In the genomic region with DNA sequence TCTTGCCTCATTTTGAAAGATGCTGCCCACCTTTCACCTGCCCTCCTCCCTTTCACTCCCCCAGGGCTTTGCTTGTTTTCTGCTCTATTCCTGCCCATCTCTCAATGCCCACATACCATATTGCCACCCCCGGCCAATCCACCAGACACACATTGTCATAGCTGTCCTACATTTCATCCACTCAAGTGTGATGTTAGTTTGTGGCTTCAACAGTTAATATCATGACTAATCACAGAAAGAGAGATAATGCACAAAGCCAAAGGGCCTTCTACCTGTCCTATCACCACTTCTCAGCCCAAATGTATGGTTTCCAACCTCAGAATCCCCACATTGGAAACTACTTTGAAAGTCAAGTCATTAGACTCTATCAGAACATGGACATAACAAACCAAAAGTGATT, we compare ENCODE assay signal across 20 cellular contexts. TPM values are rescaled to one million over a fixed set of nuclear protein-coding genes. Genes with fewer than 3 reads are reported as not detected.
DNase-seq lines count a peak whose midpoint lies in the region; ATAC-seq, FAIRE-seq and TF ChIP-seq lines count a peak whose summit lies in the region.
"Had no signal": no experiment of that assay in that cellular context is flagged by ENCODE, and none has a peak within 500 bp of the region (broad histone marks: within the 10 kb centered on the region; RNA-seq: fewer than 3 reads in every experiment).

No MANE protein-coding gene starts in this region.

- peaks cover 60% of the 10 kb centered on the region for H3K36me3 ChIP-seq in OCI-LY7 (ENCODE audit: insufficient read depth, low read length)

- peaks cover 27% of the 10 kb centered on the region; the same call in 1 of the 2 replicates for H3K79me2 ChIP-seq in OCI-LY7 (ENCODE audit: insufficient read depth, low read depth, low read length)

- no peaks in the 10 kb centered on the region for H4K20me1 ChIP-seq in OCI-LY7 (ENCODE audit: insufficient read depth, low read length)

- H3K27ac Mint-ChIP-seq in CD14-positive monocyte, result peak overlapping the region; percentile 68 to 94 (median 86)
- peak overlapping the region; percentile 9 for H3K27ac Mint-ChIP-seq in memory B cell
- H3K27ac Mint-ChIP-seq in stimulated activated naive CD8-positive, alpha-beta T cell treated with anti-CD3 and anti-CD28 coated beads, Interleukin-15, amount 100 ng/mL, for 72 hours, result no peak overlapping the region
- no peak overlapping the region for H3K27ac Mint-ChIP-seq in osteocyte (ENCODE audit: unreplicated experiment)
- H3K27ac Mint-ChIP-seq: GM23338 had no signal

- peaks cover 2 to 4% of the 10 kb centered on the region in 2 donors for H3K36me3 Mint-ChIP-seq in CD14-positive monocyte
- H3K36me3 Mint-ChIP-seq in memory B cell, result peaks cover 8% of the 10 kb centered on the region
- no peaks in the 10 kb centered on the region for H3K36me3 Mint-ChIP-seq in osteocyte (ENCODE audit: unreplicated experiment)

- intact Hi-C loops in CD14-positive monocyte (cut with micrococcal nuclease) (no loop called here), OCI-LY7 (cut with micrococcal nuclease; ENCODE audit: unreplicated experiment) (no loop called here)

- H3K9me3 Mint-ChIP-seq in CD14-positive monocyte (peaks cover 11 to 23% (median 16%) of the 10 kb centered on the region in 7 donors), memory B cell (peaks cover 5% of the 10 kb centered on the region), osteocyte (ENCODE audit: unreplicated experiment) (peaks cover 12% of the 10 kb centered on the region)
- H3K9me3 Mint-ChIP-seq in stimulated activated naive CD8-positive, alpha-beta T cell treated with anti-CD3 and anti-CD28 coated beads, Interleukin-15, amount 100 ng/mL, for 72 hours, result peaks cover 15 to 19% of the 10 kb centered on the region in 2 donors

- H3K4me2 ChIP-seq in OCI-LY7 (ENCODE audit: low read length), result peak overlapping the region; percentile 41
- H3K4me2 ChIP-seq: GM23338 had no signal

- H3K4me3 Mint-ChIP-seq in CD14-positive monocyte, result peak overlapping the region; percentile 14 to 59
- H3K4me3 Mint-ChIP-seq in memory B cell, result peak overlapping the region; percentile 7
- no peak overlapping the region for H3K4me3 Mint-ChIP-seq in stimulated activated naive CD8-positive, alpha-beta T cell treated with anti-CD3 and anti-CD28 coated beads, Interleukin-15, amount 100 ng/mL, for 72 hours
- H3K4me3 Mint-ChIP-seq in osteocyte (ENCODE audit: unreplicated experiment), result no peak overlapping the region
- H3K4me3 Mint-ChIP-seq: CD4-positive, CD25-positive, alpha-beta regulatory T cell; GM23338 had no signal

- H3K9me3 ChIP-seq in OCI-LY7 (ENCODE audit: low read length), result peaks cover 53% of the 10 kb centered on the region

- peak overlapping the region; percentile 1 for H3K27ac ChIP-seq in OCI-LY7 (ENCODE audit: low read depth, low read length, poor library complexity, severe bottlenecking)
- H3K27ac ChIP-seq: SK-N-MC had no signal

- H3K27me3 Mint-ChIP-seq in CD14-positive monocyte (ENCODE audit: low read depth in 3 of 3) (peaks cover 0 to 3% (median 2%) of the 10 kb centered on the region in 3 donors), memory B cell (no peaks in the 10 kb centered on the region), osteocyte (ENCODE audit: unreplicated experiment) (peaks cover 38% of the 10 kb centered on the region)
- no peaks in the 10 kb centered on the region for H3K27me3 Mint-ChIP-seq in stimulated activated naive CD8-positive, alpha-beta T cell treated with anti-CD3 and anti-CD28 coated beads, Interleukin-15, amount 100 ng/mL, for 72 hours
- H3K27me3 Mint-ChIP-seq: CD4-positive, CD25-positive, alpha-beta regulatory T cell had no signal

- H3K9me2 ChIP-seq in OCI-LY7 (ENCODE audit: insufficient read depth, low read length), result no peaks in the 10 kb centered on the region

- no peak for FAIRE-seq in RCC 7860 (lab: Jason Lieb, UNC)
- FAIRE-seq: GM12878 had no signal

- H3K4me3 ChIP-seq in OCI-LY7 (ENCODE audit: low read depth, low read length, poor library complexity, severe bottlenecking), result no peak overlapping the region
- H3K4me3 ChIP-seq: GM12878, GM23338, SK-N-MC had no signal

- CTCF ChIA-PET in OCI-LY7 (lab: Charles Lee; ENCODE audit: unreplicated experiment), result no interaction called here

- H3K4me1 ChIP-seq in OCI-LY7 (ENCODE audit: insufficient read depth, low read length, poor library complexity, severe bottlenecking), result peaks cover 42% of the 10 kb centered on the region

- no peak for ATAC-seq in memory B cell (ENCODE audit: low read depth)
- peak; percentile 59 for ATAC-seq in stimulated activated naive CD8-positive, alpha-beta T cell treated with anti-CD3 and anti-CD28 coated beads, Interleukin-15, amount 100 ng/mL, for 72 hours
- ATAC-seq: GM12878, GM23338 had no signal

- DNase-seq in CD14-positive monocyte (ENCODE audit: low spot score) (no peak), OCI-LY7 (ENCODE audit: low spot score) (no peak), memory B cell (ENCODE audit: low spot score in 2 of 2) (no peak), RCC 7860 (ENCODE audit: low spot score) (no peak), osteocyte (ENCODE audit: extremely low spot score, unreplicated experiment) (no peak)
- DNase-seq in stimulated activated naive CD8-positive, alpha-beta T cell treated with anti-CD3 and anti-CD28 coated beads, Interleukin-15, amount 100 ng/mL, for 72 hours, result no peak
- DNase-seq in activated CD4-positive, CD25-positive, alpha-beta regulatory T cell treated with anti-CD3 and anti-CD28 coated beads, Interleukin-2, amount 50 U/mL, for 72 hours, result no peak
- DNase-seq: Caco-2; CD4-positive, CD25-positive, alpha-beta regulatory T cell; HCEC 1CT; KBM-7; NCI-H1105 treated with DMSO at 0.1 percent for 48 hours; NCI-H1694 treated with DMSO at 0.1 percent for 48 hours; NCI-H748 treated with DMSO at 0.1 percent for 48 hours; OCI-M1; SHP77 had no signal

- BruUV-seq in OCI-LY7 (replicated peaks; lab: Mats Ljungman, UMichigan), result no TSS peak

- TF ChIP-seq CTCF in CD14-positive monocyte (IDR thresholded peaks at IDR 0.05), result no peak
- no peak for TF ChIP-seq CTCF in OCI-LY7 (conservative IDR thresholded peaks at IDR 0.05; ENCODE audit: low read length)
- no peak for TF ChIP-seq CTCF in osteocyte (IDR thresholded peaks at IDR 0.05)

- H2AFZ ChIP-seq in OCI-LY7 (ENCODE audit: low read length), result no peak overlapping the region
- H2AFZ ChIP-seq: GM23338 had no signal

- H3K4me1 Mint-ChIP-seq in CD14-positive monocyte (peaks cover 53% of the 10 kb centered on the region), memory B cell (peaks cover 41% of the 10 kb centered on the region), osteocyte (ENCODE audit: unreplicated experiment) (peaks cover 4% of the 10 kb centered on the region)
- H3K4me1 Mint-ChIP-seq in stimulated activated naive CD8-positive, alpha-beta T cell treated with anti-CD3 and anti-CD28 coated beads, Interleukin-15, amount 100 ng/mL, for 72 hours, result peaks cover 20% of the 10 kb centered on the region

- POLR2A ChIA-PET in OCI-LY7 (lab: Charles Lee), result interaction anchor here (0.5 to 0.6 kb wide), 2 partner anchors 254 to 392 kb away, joined by 3 to 4 read pairs; a partner anchor contains a TSS

RNA-seq across cellular contexts. Expression of a gene that starts 18.0 kb away (rescaled TPM):
- 100 to 1,000 TPM; 216 to 218 TPM for polyA plus RNA-seq in CD14-positive monocyte
- total RNA-seq in OCI-LY7 (2014; rRNA removed; shearing (Covaris generic)), result 164 and 186 TPM in 2 replicates
- total RNA-seq in OCI-LY7 (2022) (161 and 180 TPM in 2 replicates), osteocyte (not detected in 2 replicates)
- total RNA-seq: Caco-2, NCI-H460 had no signal

RNA-seq across cellular contexts. Expression of a gene that starts 58.4 kb away (rescaled TPM):
- polyA plus RNA-seq in CD14-positive monocyte, result 100 to 1,000 TPM; 248 to 309 TPM
- total RNA-seq in OCI-LY7 (2014; rRNA removed; shearing (Covaris generic)), result 36.0 and 52.2 TPM in 2 replicates
- 40.4 and 45.9 TPM in 2 replicates for total RNA-seq in OCI-LY7 (2022)
- 19.2 and 19.4 TPM in 2 replicates for total RNA-seq in osteocyte

Comparison
In these comparisons a context has a peak if more than half of its experiments do, and no peak if none do; other contexts are left out.
1. H3K27ac Mint-ChIP-seq: peak in CD14-positive monocyte (7 of 7) and memory B cell (single experiment); none in stimulated activated naive CD8-positive, alpha-beta T cell treated with anti-CD3 and anti-CD28 coated beads, Interleukin-15, amount 100 ng/mL, for 72 hours (0 of 2) and osteocyte (single experiment).
2. H3K4me3 Mint-ChIP-seq: peak in CD14-positive monocyte (2 of 2) and memory B cell (single experiment); none in stimulated activated naive CD8-positive, alpha-beta T cell treated with anti-CD3 and anti-CD28 coated beads, Interleukin-15, amount 100 ng/mL, for 72 hours (0 of 2) and osteocyte (single experiment).
3. RNA of a gene that starts 18.0 kb away (total RNA-seq): 161 to 186 TPM in OCI-LY7; not detected in osteocyte; every median in the first group is over 100 times any median in the second.